ENCODE assay signal across 8 cellular contexts in the genomic region with DNA sequence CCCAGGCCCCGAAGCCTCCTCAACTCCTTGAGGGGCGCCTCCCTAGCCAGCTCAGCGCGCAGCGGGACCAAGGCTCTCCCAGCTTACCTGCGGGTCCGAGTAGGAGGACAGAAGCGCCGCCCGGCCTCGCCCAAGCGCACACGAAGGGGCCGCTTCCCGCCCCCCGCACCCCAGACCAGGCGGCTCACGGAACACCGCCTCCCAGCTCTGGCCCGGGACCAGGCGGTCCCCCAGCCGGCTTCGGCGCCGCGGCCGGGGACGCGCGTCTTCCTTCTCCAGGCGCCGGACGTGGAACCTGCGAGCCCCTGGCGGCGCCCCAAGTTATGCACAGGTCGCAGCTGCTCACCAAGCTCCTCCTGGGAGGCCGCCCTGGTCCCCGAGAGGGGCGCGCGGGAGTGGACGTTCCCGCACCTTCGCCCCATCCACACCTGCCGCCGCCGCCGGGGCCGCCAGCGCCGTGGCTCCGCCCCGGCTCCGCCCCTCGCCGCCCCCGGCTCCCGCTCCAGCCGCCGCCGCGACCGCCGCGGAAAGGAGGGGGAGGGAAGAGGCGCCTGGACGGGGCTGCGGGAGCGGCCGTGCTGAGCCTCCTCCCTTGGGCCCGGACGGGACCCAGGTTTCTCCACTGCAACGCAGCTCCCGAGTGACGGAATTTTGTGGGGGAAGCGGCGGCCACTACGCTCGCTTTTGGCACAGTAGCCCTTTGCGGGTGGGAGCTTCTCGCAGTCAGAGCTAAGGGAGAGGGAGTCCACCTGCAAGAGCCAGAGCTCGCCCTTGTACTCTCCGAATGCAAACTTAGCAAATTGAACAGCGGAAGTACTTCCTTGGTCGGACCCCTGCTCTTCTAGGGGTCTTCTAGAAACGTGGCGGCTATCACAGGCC.
A peak's percentile ranks its signal among the peaks of the same experiment; 100 is the strongest.
DNase-seq lines count a peak whose midpoint lies in the region; ATAC-seq, FAIRE-seq and TF ChIP-seq lines count a peak whose summit lies in the region.

No MANE protein-coding gene starts in this region.

- intact Hi-C loops in body of pancreas (cut with DNase I): no loop called here
- intact Hi-C loops in spleen (cut with DNase I; ENCODE audit: low total_unique reads): no loop called here

- H3K9me3 ChIP-seq in body of pancreas: no peaks in the 10 kb centered on the region
- H3K9me3 ChIP-seq in spleen: no peaks in the 10 kb centered on the region

- no peaks in the 10 kb centered on the region for H3K9me3 Mint-ChIP-seq in T-helper 1 cell treated with Interleukin-12 subunit alpha and Interleukin-12 subunit beta and Interleukin-4 antibody, amounts not matched to agents 30 μg/mL and 1 μg/mL, for 36 hours

- TF ChIP-seq CTCF in body of pancreas (IDR thresholded peaks at IDR 0.05) (peak in 1 of 7 experiments; percentile 3), spleen (IDR thresholded peaks at IDR 0.05 in 8 of 11, conservative IDR thresholded peaks at IDR 0.05 in 3 of 11) (no peak)

- DNase-seq in GM18507 (ENCODE audit: extremely low spot score, insufficient read length, low read depth): peak; percentile 5
- DNase-seq in body of pancreas: peak; percentile 49 to 68 (median 66)
- peak; percentile 92 for DNase-seq in iPS-NIHi7 (ENCODE audit: extremely low spot score)
- peak; percentile 81 for DNase-seq in spleen
- DNase-seq in NCI-H345 treated with DMSO at 0.1 percent for 48 hours (lab: John Stamatoyannopoulos, UW; ENCODE audit: unreplicated experiment): no peak

- peak overlapping the region in 1 of 4 donors; percentile 66 for H3K27ac ChIP-seq in body of pancreas
- no peak overlapping the region for H3K27ac ChIP-seq in spleen

- peaks cover 60% of the 10 kb centered on the region for H3K27me3 Mint-ChIP-seq in T-helper 1 cell treated with Interleukin-12 subunit alpha and Interleukin-12 subunit beta and Interleukin-4 antibody, amounts not matched to agents 30 μg/mL and 1 μg/mL, for 36 hours (ENCODE audit: low read depth)

- FAIRE-seq in GM18507 (lab: Jason Lieb, UNC): no peak

- TF ChIP-seq POLR2A in body of pancreas (IDR thresholded peaks at IDR 0.05) (peak; percentile 4 to 59 (median 26)), spleen (IDR thresholded peaks at IDR 0.05) (no peak)

- H3K27ac Mint-ChIP-seq in T-helper 1 cell treated with Interleukin-12 subunit alpha and Interleukin-12 subunit beta and Interleukin-4 antibody, amounts not matched to agents 30 μg/mL and 1 μg/mL, for 36 hours: no peak overlapping the region

- H3K27me3 ChIP-seq in body of pancreas (peaks cover 0 to 37% of the 10 kb centered on the region in 2 donors), spleen (replicated peaks in 1 of 7) (peaks cover 0 to 83% (median 60%) of the 10 kb centered on the region in 7 donors)

- H3K4me3 ChIP-seq in body of pancreas (peak overlapping the region; percentile 41 to 74), spleen (peak overlapping the region; percentile 29 to 71 (median 56))

- H3K4me1 Mint-ChIP-seq in T-helper 1 cell treated with Interleukin-12 subunit alpha and Interleukin-12 subunit beta and Interleukin-4 antibody, amounts not matched to agents 30 μg/mL and 1 μg/mL, for 36 hours (ENCODE audit: low read depth): peaks cover 15% of the 10 kb centered on the region

- WGBS in body of pancreas, 2 donors: 0% methylated on average over 3 to 57 of the region's 88 CpGs
- 1 to 14% (median 2%) methylated on average over 6 to 88 of the region's 88 CpGs for WGBS in spleen, 5 donors

- H3K36me3 ChIP-seq in body of pancreas (replicated peaks in 1 of 2; ENCODE audit: insufficient read depth in 1 of 2, low read depth in 2 of 2): no peaks in the 10 kb centered on the region
- H3K36me3 ChIP-seq in spleen: no peaks in the 10 kb centered on the region

- H3K36me3 Mint-ChIP-seq in T-helper 1 cell treated with Interleukin-12 subunit alpha and Interleukin-12 subunit beta and Interleukin-4 antibody, amounts not matched to agents 30 μg/mL and 1 μg/mL, for 36 hours (ENCODE audit: low read depth): no peaks in the 10 kb centered on the region

- H3K4me1 ChIP-seq in body of pancreas (peaks cover 11% of the 10 kb centered on the region), spleen (peaks cover 8 to 23% (median 15%) of the 10 kb centered on the region in 6 donors)

- H3K4me3 Mint-ChIP-seq in T-helper 1 cell treated with Interleukin-12 subunit alpha and Interleukin-12 subunit beta and Interleukin-4 antibody, amounts not matched to agents 30 μg/mL and 1 μg/mL, for 36 hours: peak overlapping the region; percentile 92

- ATAC-seq in HG03025 (IDR thresholded peaks at IDR 0.05; ENCODE audit: low FRiP score, unreplicated experiment) (peak; percentile 58), body of pancreas (peak; percentile 80), HG03108 (IDR thresholded peaks at IDR 0.05; ENCODE audit: unreplicated experiment) (no peak)

Comparison
In these comparisons a context has a peak if more than half of its experiments do, and no peak if none do; other contexts are left out.
1. POLR2A ChIP-seq: peak in body of pancreas (3 of 3); none in spleen (0 of 3).